1 cellular context compared by ENCODE assay signal in genomic region chr1:86542626-86543025, GRCh38.
TF ChIP-seq lines count a peak whose summit lies in the region.

No MANE protein-coding gene starts in this region.

TF ChIP-seq in GM23338, 12 proteins besides CTCF, POLR2A, EP300 and RAD21 (continued from another document):
- TF ChIP-seq ZNF462 (CRISPR knock-in tag; IDR thresholded peaks at IDR 0.05): no peak
TF ChIP-seq in GM23338: peak in this region for 0.
